In genomic region chr15:80020731-80021130, GRCh38 we compare ENCODE assay signal across 1 cellular context.
TF ChIP-seq lines count a peak whose summit lies in the region.

No MANE protein-coding gene starts in this region.

TF ChIP-seq in GM12878, 131 proteins besides CTCF, POLR2A, EP300 and RAD21:
- TF ChIP-seq RUNX3 (IDR thresholded peaks at IDR 0.05; ENCODE audit: low read length) = peak; percentile 39; the same call in 1 of the 2 replicates
- TF ChIP-seq PAX5 (IDR thresholded peaks at IDR 0.05; ENCODE audit: borderline replicate concordance, low read depth, low read length) = no peak
- 0 out of 2 replicates have a peak, but pooled peaks have one; percentile 20 for TF ChIP-seq MLLT1 (IDR thresholded peaks at IDR 0.05)
- no peak for TF ChIP-seq TCF3 (IDR thresholded peaks at IDR 0.05; ENCODE audit: borderline replicate concordance, insufficient read depth, low read depth, low read length)
- TF ChIP-seq IKZF2 (IDR thresholded peaks at IDR 0.05) = 0 out of 4 replicates have a peak, but pooled peaks of 1 of the 2 experiments have one; percentile 15
- no peak for TF ChIP-seq JUNB (IDR thresholded peaks at IDR 0.05)
- no peak for TF ChIP-seq ZNF217 (IDR thresholded peaks at IDR 0.05)
